Comparison of ENCODE assay signal across 1 cellular context in the genomic region with DNA sequence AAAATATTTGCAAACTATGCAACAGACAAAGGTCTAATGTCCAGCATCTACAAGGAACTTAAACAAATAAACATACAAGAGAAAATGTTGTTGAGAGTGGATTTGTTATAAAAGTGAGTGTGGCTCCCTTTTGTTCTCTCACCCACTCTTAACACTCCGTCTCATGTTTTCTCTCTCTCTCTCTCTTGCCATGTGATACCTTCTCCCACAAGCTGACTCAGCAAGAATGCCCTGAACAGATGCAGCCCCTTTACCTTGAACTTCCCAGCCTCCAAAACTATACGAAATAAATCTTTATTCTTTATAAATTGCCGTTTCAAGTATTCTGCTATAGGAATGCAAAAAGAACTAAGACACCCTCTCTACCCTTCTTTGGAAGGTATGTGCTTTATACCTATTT.
TF ChIP-seq lines count a peak whose summit lies in the region.

No MANE protein-coding gene starts in this region.

TF ChIP-seq in GM23338, 12 proteins besides CTCF, POLR2A, EP300 and RAD21 (continued from another document):
- TF ChIP-seq, protein P1, sequence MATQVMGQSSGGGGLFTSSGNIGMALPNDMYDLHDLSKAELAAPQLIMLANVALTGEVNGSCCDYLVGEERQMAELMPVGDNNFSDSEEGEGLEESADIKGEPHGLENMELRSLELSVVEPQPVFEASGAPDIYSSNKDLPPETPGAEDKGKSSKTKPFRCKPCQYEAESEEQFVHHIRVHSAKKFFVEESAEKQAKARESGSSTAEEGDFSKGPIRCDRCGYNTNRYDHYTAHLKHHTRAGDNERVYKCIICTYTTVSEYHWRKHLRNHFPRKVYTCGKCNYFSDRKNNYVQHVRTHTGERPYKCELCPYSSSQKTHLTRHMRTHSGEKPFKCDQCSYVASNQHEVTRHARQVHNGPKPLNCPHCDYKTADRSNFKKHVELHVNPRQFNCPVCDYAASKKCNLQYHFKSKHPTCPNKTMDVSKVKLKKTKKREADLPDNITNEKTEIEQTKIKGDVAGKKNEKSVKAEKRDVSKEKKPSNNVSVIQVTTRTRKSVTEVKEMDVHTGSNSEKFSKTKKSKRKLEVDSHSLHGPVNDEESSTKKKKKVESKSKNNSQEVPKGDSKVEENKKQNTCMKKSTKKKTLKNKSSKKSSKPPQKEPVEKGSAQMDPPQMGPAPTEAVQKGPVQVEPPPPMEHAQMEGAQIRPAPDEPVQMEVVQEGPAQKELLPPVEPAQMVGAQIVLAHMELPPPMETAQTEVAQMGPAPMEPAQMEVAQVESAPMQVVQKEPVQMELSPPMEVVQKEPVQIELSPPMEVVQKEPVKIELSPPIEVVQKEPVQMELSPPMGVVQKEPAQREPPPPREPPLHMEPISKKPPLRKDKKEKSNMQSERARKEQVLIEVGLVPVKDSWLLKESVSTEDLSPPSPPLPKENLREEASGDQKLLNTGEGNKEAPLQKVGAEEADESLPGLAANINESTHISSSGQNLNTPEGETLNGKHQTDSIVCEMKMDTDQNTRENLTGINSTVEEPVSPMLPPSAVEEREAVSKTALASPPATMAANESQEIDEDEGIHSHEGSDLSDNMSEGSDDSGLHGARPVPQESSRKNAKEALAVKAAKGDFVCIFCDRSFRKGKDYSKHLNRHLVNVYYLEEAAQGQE (IDR thresholded peaks at IDR 0.05; ENCODE audit: unreplicated experiment): no peak
- TF ChIP-seq ZNF114 (CRISPR knock-in tag; IDR thresholded peaks at IDR 0.05) (no peak), EZH2 (IDR thresholded peaks at IDR 0.05; ENCODE audit: low read depth, unreplicated experiment) (no peak), JUNB (IDR thresholded peaks at IDR 0.05; ENCODE audit: unreplicated experiment) (no peak), CREB1 (CRISPR knock-in tag; IDR thresholded peaks at IDR 0.05; ENCODE audit: low read depth) (no peak), ETS1 (IDR thresholded peaks at IDR 0.05) (no peak)
TF ChIP-seq in GM23338: peak in this region for 0.
